In genomic region chr6:33320315-33321181, GRCh38 we compare ENCODE assay signal across 8 cellular contexts. TPM values are rescaled to one million over a fixed set of nuclear protein-coding genes. Genes with fewer than 3 reads are reported as not detected.
A peak's percentile ranks its signal among the peaks of the same experiment; 100 is the strongest.
DNase-seq lines count a peak whose midpoint lies in the region; ATAC-seq, FAIRE-seq and TF ChIP-seq lines count a peak whose summit lies in the region.

No MANE protein-coding gene starts in this region.

- H3K79me2 ChIP-seq in astrocyte (ENCODE audit: insufficient read depth, low read length) = peaks cover 50% of the 10 kb centered on the region

- H3K4me3 ChIP-seq in astrocyte (ENCODE audit: insufficient read depth, low read depth, low read length) = peak overlapping the region; percentile 19
- peak overlapping the region in 1 of 2 donors; percentile 2 for H3K4me3 ChIP-seq in vagina
- H3K4me3 ChIP-seq in SJCRH30 = no peak overlapping the region
- no peak overlapping the region for H3K4me3 ChIP-seq in prostate gland

- H3K9ac ChIP-seq in astrocyte (ENCODE audit: low read length) = peak overlapping the region; percentile 63

- H3K9me3 Mint-ChIP-seq in astrocyte (ENCODE audit: unreplicated experiment) = no peaks in the 10 kb centered on the region

- no peak for TF ChIP-seq CTCF in astrocyte (IDR thresholded peaks at IDR 0.05; ENCODE audit: insufficient read depth, low read depth, low read length)
- TF ChIP-seq CTCF in vagina (IDR thresholded peaks at IDR 0.05) = no peak
- TF ChIP-seq CTCF in prostate gland (IDR thresholded peaks at IDR 0.05) = no peak

- H3K4me2 ChIP-seq in astrocyte (ENCODE audit: low read length) = peak overlapping the region; percentile 92

- H3K4me1 Mint-ChIP-seq in astrocyte (ENCODE audit: low read depth, unreplicated experiment) = peaks cover 23% of the 10 kb centered on the region

- no peaks in the 10 kb centered on the region for H3K9me3 ChIP-seq in astrocyte (ENCODE audit: insufficient read depth, low read depth, low read length)
- no peaks in the 10 kb centered on the region for H3K9me3 ChIP-seq in vagina
- H3K9me3 ChIP-seq in SJCRH30 (replicated peaks) = no peaks in the 10 kb centered on the region
- H3K9me3 ChIP-seq in prostate gland = no peaks in the 10 kb centered on the region

- peaks cover 14% of the 10 kb centered on the region for H4K20me1 ChIP-seq in astrocyte (ENCODE audit: insufficient read depth, low read length)

- no peak overlapping the region for H2AFZ ChIP-seq in astrocyte (ENCODE audit: low read depth, low read length)

- peak; percentile 82 for DNase-seq in Right ventricle myocardium inferior (ENCODE audit: missing footprints)
- no peak for DNase-seq in cardiac septum (ENCODE audit: low spot score)
- DNase-seq in astrocyte (ENCODE audit: low read depth) = peak; percentile 88
- DNase-seq in left lobe of liver (ENCODE audit: low spot score) = peak; percentile 65
- no peak for DNase-seq in vagina (ENCODE audit: extremely low spot score in 2 of 2)
- no peak for DNase-seq in SJCRH30
- DNase-seq in activated CD4-positive, alpha-beta T cell treated with anti-CD3 and anti-CD28 coated beads for 48 hours = no peak
- DNase-seq in prostate gland (ENCODE audit: low spot score) = no peak

- ATAC-seq in Right ventricle myocardium inferior (no peak), left lobe of liver (no peak)

- H3K4me1 ChIP-seq in astrocyte (ENCODE audit: insufficient read depth, low read length) (peaks cover 53% of the 10 kb centered on the region), vagina (peaks cover 66% of the 10 kb centered on the region), SJCRH30 (peaks cover 13% of the 10 kb centered on the region), prostate gland (replicated peaks) (peaks cover 18% of the 10 kb centered on the region)

- WGBS in prostate gland = 66% methylated on average over 32 of the region's 32 CpGs

- peaks cover 8% of the 10 kb centered on the region for H3K36me3 Mint-ChIP-seq in astrocyte (ENCODE audit: low read depth, unreplicated experiment)

- peak overlapping the region; percentile 80 for H3K4me3 Mint-ChIP-seq in astrocyte (ENCODE audit: unreplicated experiment)

- TF ChIP-seq POLR2A in vagina (IDR thresholded peaks at IDR 0.05) (no peak), prostate gland (IDR thresholded peaks at IDR 0.05) (no peak)

- H3K27me3 Mint-ChIP-seq in astrocyte (ENCODE audit: low read depth, unreplicated experiment) = no peaks in the 10 kb centered on the region

- H3K36me3 ChIP-seq in astrocyte (ENCODE audit: insufficient read depth, low read length) = peaks cover 27% of the 10 kb centered on the region
- peaks cover 0 to 25% of the 10 kb centered on the region in 2 donors for H3K36me3 ChIP-seq in vagina
- H3K36me3 ChIP-seq in SJCRH30 = peaks cover 27% of the 10 kb centered on the region
- H3K36me3 ChIP-seq in prostate gland = peaks cover 3 to 5% of the 10 kb centered on the region in 2 donors

- intact Hi-C loops in Right ventricle myocardium inferior (cut with DNase I) = no loop called here
- intact Hi-C loops in cardiac septum (cut with DNase I) = no loop called here
- intact Hi-C loops in vagina (cut with DNase I) = no loop called here
- intact Hi-C loops in prostate gland (cut with DNase I) = no loop called here

- H3K27ac ChIP-seq in astrocyte (ENCODE audit: low read depth, low read length) = peak overlapping the region; percentile 81
- H3K27ac ChIP-seq in vagina = peak overlapping the region; percentile 90
- no peak overlapping the region for H3K27ac ChIP-seq in SJCRH30
- H3K27ac ChIP-seq in prostate gland = no peak overlapping the region

- H3K27ac Mint-ChIP-seq in astrocyte (ENCODE audit: unreplicated experiment) = peak overlapping the region; percentile 41

- no peak for FAIRE-seq in astrocyte (lab: Jason Lieb, UNC)

- H3K27me3 ChIP-seq in astrocyte (ENCODE audit: insufficient read depth, low read length) = no peaks in the 10 kb centered on the region
- no peaks in the 10 kb centered on the region for H3K27me3 ChIP-seq in vagina
- no peaks in the 10 kb centered on the region for H3K27me3 ChIP-seq in SJCRH30
- H3K27me3 ChIP-seq in prostate gland (replicated peaks; ENCODE audit: insufficient read depth) = no peaks in the 10 kb centered on the region

RNA-seq across cellular contexts. Expression of gene DAXX, which starts 2.2 kb away (rescaled TPM):
- total RNA-seq in Right ventricle myocardium inferior (22.4 TPM), cardiac septum (19.8 TPM), astrocyte (28.6 and 32.0 TPM in 2 replicates), left lobe of liver (14.1 TPM), vagina (32.2 TPM), prostate gland (10 to 100 TPM; 52.8 to 75.1 TPM)
- total RNA-seq in SJCRH30 (2014; rRNA removed; shearing (Covaris generic)) = 52.9 and 55.2 TPM in 2 replicates

RNA-seq across cellular contexts. Expression of gene ZBTB22, which starts 3.0 kb away (rescaled TPM):
- total RNA-seq in Right ventricle myocardium inferior = 10.8 TPM
- total RNA-seq in cardiac septum = 19.9 TPM
- 13.1 and 17.3 TPM in 2 replicates for total RNA-seq in astrocyte
- 7.7 TPM for total RNA-seq in left lobe of liver
- 18.4 TPM for total RNA-seq in vagina
- 7.1 and 9.6 TPM in 2 replicates for total RNA-seq in SJCRH30 (2014; rRNA removed; shearing (Covaris generic))
- 10 to 100 TPM; 25.1 to 27.5 TPM for total RNA-seq in prostate gland

RNA-seq across cellular contexts. Expression of gene TAPBP, which starts 6.7 kb away (rescaled TPM):
- total RNA-seq in Right ventricle myocardium inferior = 82.3 TPM
- total RNA-seq in cardiac septum = 85.8 TPM
- 128 and 152 TPM in 2 replicates for total RNA-seq in astrocyte
- 107 TPM for total RNA-seq in left lobe of liver
- total RNA-seq in vagina = 59.9 TPM
- 15.4 and 16.2 TPM in 2 replicates for total RNA-seq in SJCRH30 (2014; rRNA removed; shearing (Covaris generic))
- 100 to 1,000 TPM; 190 to 192 TPM for total RNA-seq in prostate gland

RNA-seq across cellular contexts. Expression of gene RGL2, which starts 21.8 kb away (rescaled TPM):
- total RNA-seq in Right ventricle myocardium inferior (64.5 TPM), cardiac septum (46.9 TPM), astrocyte (36.5 and 38.9 TPM in 2 replicates), left lobe of liver (19.7 TPM), vagina (41.5 TPM), prostate gland (100 to 1,000 TPM in 1 of 2 donors, 10 to 100 TPM in 1; 98.7 to 107 TPM)
- total RNA-seq in SJCRH30 (2014; rRNA removed; shearing (Covaris generic)) = 14.3 and 20.9 TPM in 2 replicates

RNA-seq across cellular contexts. Expression of gene PFDN6, which starts 31.1 kb away (rescaled TPM):
- total RNA-seq in Right ventricle myocardium inferior (57.8 TPM), cardiac septum (35.1 TPM), astrocyte (54.8 and 56.7 TPM in 2 replicates), left lobe of liver (19.2 TPM), vagina (9.1 TPM), prostate gland (10 to 100 TPM; 24.1 to 59.7 TPM)
- total RNA-seq in SJCRH30 (2014; rRNA removed; shearing (Covaris generic)) = 102 and 104 TPM in 2 replicates

Comparison
In these comparisons a context has a peak if more than half of its experiments do, and no peak if none do; other contexts are left out.
1. DNase-seq: peak in Right ventricle myocardium inferior (single experiment), astrocyte (single experiment) and left lobe of liver (single experiment); none in cardiac septum (single experiment), vagina (0 of 2), SJCRH30 (0 of 2), activated CD4-positive, alpha-beta T cell treated with anti-CD3 and anti-CD28 coated beads for 48 hours (single experiment) and prostate gland (single experiment).
2. H3K27ac ChIP-seq: peak in astrocyte (single experiment) and vagina (single experiment); none in SJCRH30 (single experiment) and prostate gland (0 of 2).